ENCODE assay signal across 26 cellular contexts in the genomic region with DNA sequence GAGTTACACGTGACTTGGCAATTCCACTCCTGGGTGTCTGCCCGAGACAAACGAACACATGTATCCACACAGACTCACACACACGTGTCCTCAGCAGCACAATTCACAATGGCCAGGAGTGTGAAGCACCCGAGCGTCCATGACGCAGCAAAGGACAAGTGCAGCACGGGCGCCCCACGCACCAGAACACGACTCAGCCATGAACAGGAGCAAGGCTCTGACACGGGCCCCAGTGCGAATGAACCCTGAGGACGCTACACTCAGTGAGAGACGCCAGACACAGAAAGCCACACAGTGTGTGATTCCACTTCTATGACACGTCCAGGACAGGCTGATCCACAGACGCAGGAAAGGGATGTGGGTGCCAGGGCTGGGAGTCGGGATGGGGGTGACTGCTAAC. TPM values are rescaled to one million over a fixed set of nuclear protein-coding genes. Genes with fewer than 3 reads are reported as not detected.
"Had no signal": no experiment of that assay in that cellular context is flagged by ENCODE, and none has a peak within 500 bp of the region (broad histone marks: within the 10 kb centered on the region; RNA-seq: fewer than 3 reads in every experiment).

No MANE protein-coding gene starts in this region.

- H3K4me3 Mint-ChIP-seq: mesothelial cell of epicardium; natural killer cell; nephron progenitor cell; neural progenitor cell; stimulated activated memory B cell treated with anti-CD40 and anti-IgM and Interleukin-4, amounts not matched to agents 10 μg/mL and 1 μg/mL and 100 μg/mL, for 72 hours; stimulated activated naive CD8-positive, alpha-beta T cell treated with anti-CD3 and anti-CD28 coated beads, Interleukin-15, amount 100 ng/mL, for 72 hours; type B pancreatic cell had no signal

- H3K27me3 ChIP-seq: neural progenitor cell, ovary, right atrium auricular region, right lobe of liver, tibial nerve, uterus had no signal

- ATAC-seq: natural killer cell; right lobe of liver; stimulated activated memory B cell treated with anti-CD40 and anti-IgM and Interleukin-4, amounts not matched to agents 10 μg/mL and 1 μg/mL and 100 μg/mL, for 72 hours; stimulated activated naive CD8-positive, alpha-beta T cell treated with anti-CD3 and anti-CD28 coated beads, Interleukin-15, amount 100 ng/mL, for 72 hours had no signal

- H3K27ac Mint-ChIP-seq: mesothelial cell of epicardium; natural killer cell; nephron progenitor cell; neural progenitor cell; progenitor cell of endocrine pancreas; stimulated activated naive CD8-positive, alpha-beta T cell treated with anti-CD3 and anti-CD28 coated beads, Interleukin-15, amount 100 ng/mL, for 72 hours; type B pancreatic cell had no signal

- H3K27ac ChIP-seq: left ventricle myocardium inferior, neural progenitor cell, ovary, right atrium auricular region, right lobe of liver, tibial nerve, uterus had no signal

- H3K9me3 ChIP-seq: left ventricle myocardium inferior, ovary, right atrium auricular region, right lobe of liver, tibial nerve, uterus had no signal

- H3K27me3 Mint-ChIP-seq: naive B cell; progenitor cell of endocrine pancreas; stimulated activated memory B cell treated with anti-CD40 and anti-IgM and Interleukin-4, amounts not matched to agents 10 μg/mL and 1 μg/mL and 100 μg/mL, for 72 hours; stimulated activated naive CD8-positive, alpha-beta T cell treated with anti-CD3 and anti-CD28 coated beads, Interleukin-15, amount 100 ng/mL, for 72 hours; type B pancreatic cell had no signal

- H3K9me3 Mint-ChIP-seq: mesothelial cell of epicardium; naive B cell; natural killer cell; nephron progenitor cell; neural progenitor cell; stimulated activated memory B cell treated with anti-CD40 and anti-IgM and Interleukin-4, amounts not matched to agents 10 μg/mL and 1 μg/mL and 100 μg/mL, for 72 hours; stimulated activated naive CD8-positive, alpha-beta T cell treated with anti-CD3 and anti-CD28 coated beads, Interleukin-15, amount 100 ng/mL, for 72 hours; type B pancreatic cell had no signal

- H3K36me3 Mint-ChIP-seq: natural killer cell, type B pancreatic cell had no signal

- DNase-seq: islet precursor cell; left ventricle myocardium inferior; mesendoderm; naive B cell; natural killer cell; nephron progenitor cell; ovary; right lobe of liver; stimulated activated CD4-positive, alpha-beta T cell treated with anti-CD3 and anti-CD28 coated beads, Interleukin-1b, Interleukin-23, amount 100 ng/mL, for 48 hours; stimulated activated CD4-positive, alpha-beta T cell treated with anti-CD3 and anti-CD28 coated beads, Interleukin-2, amount 100 ng/mL, for 48 hours; stimulated activated CD4-positive, alpha-beta T cell treated with anti-CD3 and anti-CD28 coated beads, Interleukin-4, amount 100 ng/mL, for 4 hours; stimulated activated CD8-positive, alpha-beta memory T cell treated with anti-CD3 and anti-CD28 coated beads, Interleukin-4, amount 100 ng/mL, for 48 hours; stimulated activated naive CD4-positive, alpha-beta T cell treated with Interleukin-2 at 50 U/mL for 16 hours; stimulated activated naive CD8-positive, alpha-beta T cell treated with anti-CD3 and anti-CD28 coated beads, Interleukin-15, amount 100 ng/mL, for 72 hours; substantia nigra; uterus had no signal

- H3K4me2 ChIP-seq: neural progenitor cell, smooth muscle cell had no signal

- H2AFZ ChIP-seq: neural progenitor cell had no signal

- H3K9ac ChIP-seq: neural progenitor cell had no signal

RNA-seq across cellular contexts. Expression of a gene that starts 44.3 kb away (rescaled TPM):
- total RNA-seq: left ventricle myocardium inferior, pulmonary artery endothelial cell, skeletal muscle tissue had no signal

RNA-seq across cellular contexts. Expression of a gene that starts 57.2 kb away (rescaled TPM):
- total RNA-seq: progenitor cell of endocrine pancreas had no signal
